ENCODE assay signal across 24 cellular contexts in the genomic region with DNA sequence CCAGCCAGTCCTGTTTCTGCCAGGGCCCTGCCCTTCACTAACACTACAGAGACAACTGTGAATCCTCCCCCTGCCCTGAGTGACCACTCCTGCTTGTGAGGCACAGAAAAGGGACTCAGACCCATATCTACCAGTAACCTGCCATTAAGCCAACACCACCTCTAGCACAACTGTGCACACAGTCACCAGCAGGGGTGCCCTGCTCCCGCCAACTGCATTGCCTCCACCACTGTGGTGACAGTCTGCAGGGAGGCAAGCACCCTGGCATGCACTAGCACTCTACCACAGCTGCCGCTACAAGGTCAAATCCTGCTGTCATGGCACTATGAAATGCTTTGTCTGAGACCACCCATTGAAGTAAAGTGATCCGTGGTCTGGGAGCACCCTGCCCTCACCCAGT.
"Had no signal": no experiment of that assay in that cellular context is flagged by ENCODE, and none has a peak within 500 bp of the region (broad histone marks: within the 10 kb centered on the region; RNA-seq: fewer than 3 reads in every experiment).

No MANE protein-coding gene starts in this region.

- H3K4me1 Mint-ChIP-seq: activated CD4-positive, alpha-beta T cell treated with anti-CD3 and anti-CD28 coated beads, Interleukin-2, amount 10 ng/mL, durations not matched to agents 7 days and 5 days; activated naive CD8-positive, alpha-beta T cell treated with anti-CD3 and anti-CD28 coated beads, Interleukin-2, amount 10 ng/mL, durations not matched to agents 7 days and 5 days; stimulated activated memory B cell treated with anti-CD40 and anti-IgM and Interleukin-4, amounts not matched to agents 10 μg/mL and 1 μg/mL and 100 μg/mL, for 72 hours had no signal

- ATAC-seq: activated CD4-positive, CD25-positive, alpha-beta regulatory T cell treated with anti-CD3 and anti-CD28 coated beads, Interleukin-2, amount 50 U/mL, for 24 hours; activated CD8-positive, alpha-beta T cell treated with anti-CD3 and anti-CD28 coated beads, Interleukin-2, amount 10 ng/mL, durations not matched to agents 7 days and 5 days; body of pancreas; left lobe of liver; natural killer cell treated with Interleukin-12 subunit alpha and Interleukin-12 subunit beta and Interleukin-15 and Interleukin-18, amount 100 ng/mL, for 72 hours; sciatic nerve had no signal

- H3K4me1 ChIP-seq: body of pancreas, testis, upper lobe of left lung had no signal

- H2AFZ ChIP-seq: hepatocyte had no signal

- H3K79me2 ChIP-seq: hepatocyte had no signal

- H3K27me3 Mint-ChIP-seq: activated CD4-positive, alpha-beta T cell treated with anti-CD3 and anti-CD28 coated beads, Interleukin-2, amount 10 ng/mL, durations not matched to agents 7 days and 5 days; activated naive CD8-positive, alpha-beta T cell treated with anti-CD3 and anti-CD28 coated beads, Interleukin-2, amount 10 ng/mL, durations not matched to agents 7 days and 5 days; activated T-cell treated with anti-CD3 and anti-CD28 coated beads, Interleukin-2, amount 50 U/mL, for 24 hours; natural killer cell treated with Interleukin-12 subunit alpha and Interleukin-12 subunit beta and Interleukin-15 and Interleukin-18, amount 100 ng/mL, for 72 hours; stimulated activated memory B cell treated with anti-CD40 and anti-IgM and Interleukin-4, amounts not matched to agents 10 μg/mL and 1 μg/mL and 100 μg/mL, for 72 hours had no signal

- H3K4me3 ChIP-seq: body of pancreas, hepatocyte, lung, testis, upper lobe of left lung had no signal

- DNase-seq: activated CD4-positive, alpha-beta T cell treated with anti-CD3 and anti-CD28 coated beads, Interleukin-2, amount 10 ng/mL, durations not matched to agents 7 days and 5 days; activated CD8-positive, alpha-beta T cell treated with anti-CD3 and anti-CD28 coated beads, Interleukin-2, amount 10 ng/mL, durations not matched to agents 7 days and 5 days; activated naive CD4-positive, alpha-beta T cell treated with Interleukin-2 at 50 U/mL for 16 hours; activated naive CD8-positive, alpha-beta T cell treated with anti-CD3 and anti-CD28 coated beads, Interleukin-2, amount 10 ng/mL, durations not matched to agents 7 days and 5 days; activated T-cell treated with anti-CD3 and anti-CD28 coated beads, Interleukin-2, amount 50 U/mL, for 24 hours; amygdala; body of pancreas; foreskin fibroblast; kidney; nucleus accumbens; stimulated activated CD4-positive, alpha-beta T cell treated with anti-CD3 and anti-CD28 coated beads, Interleukin-4, amount 100 ng/mL, for 24 hours; T1000; testis; upper lobe of left lung had no signal

- H3K4me3 Mint-ChIP-seq: activated CD4-positive, alpha-beta T cell treated with anti-CD3 and anti-CD28 coated beads, Interleukin-2, amount 10 ng/mL, durations not matched to agents 7 days and 5 days; activated CD8-positive, alpha-beta T cell treated with anti-CD3 and anti-CD28 coated beads, Interleukin-2, amount 10 ng/mL, durations not matched to agents 7 days and 5 days; activated naive CD8-positive, alpha-beta T cell treated with anti-CD3 and anti-CD28 coated beads, Interleukin-2, amount 10 ng/mL, durations not matched to agents 7 days and 5 days; activated T-cell treated with anti-CD3 and anti-CD28 coated beads, Interleukin-2, amount 50 U/mL, for 24 hours; mesothelial cell of epicardium; natural killer cell treated with Interleukin-12 subunit alpha and Interleukin-12 subunit beta and Interleukin-15 and Interleukin-18, amount 100 ng/mL, for 72 hours; stimulated activated memory B cell treated with anti-CD40 and anti-IgM and Interleukin-4, amounts not matched to agents 10 μg/mL and 1 μg/mL and 100 μg/mL, for 72 hours had no signal

- H3K27ac Mint-ChIP-seq: activated CD4-positive, alpha-beta T cell treated with anti-CD3 and anti-CD28 coated beads, Interleukin-2, amount 10 ng/mL, durations not matched to agents 7 days and 5 days; activated CD8-positive, alpha-beta T cell treated with anti-CD3 and anti-CD28 coated beads, Interleukin-2, amount 10 ng/mL, durations not matched to agents 7 days and 5 days; activated naive CD8-positive, alpha-beta T cell treated with anti-CD3 and anti-CD28 coated beads, Interleukin-2, amount 10 ng/mL, durations not matched to agents 7 days and 5 days; activated T-cell treated with anti-CD3 and anti-CD28 coated beads, Interleukin-2, amount 50 U/mL, for 24 hours; activated T-helper 2 cell treated with anti-CD3 and anti-CD28 coated beads, Interferon-gamma antibody, Interleukin-2, Interleukin-4, amounts not matched to agents 10 μg/mL and 5 μg/mL and 100 μg/mL, durations not matched to agents 14 hours and 24 hours and 36 hours; mesothelial cell of epicardium; natural killer cell treated with Interleukin-12 subunit alpha and Interleukin-12 subunit beta and Interleukin-15 and Interleukin-18, amount 100 ng/mL, for 72 hours; stimulated activated memory B cell treated with anti-CD40 and anti-IgM and Interleukin-4, amounts not matched to agents 10 μg/mL and 1 μg/mL and 100 μg/mL, for 72 hours had no signal

- H3K36me3 ChIP-seq: upper lobe of left lung had no signal

- H3K9me3 ChIP-seq: body of pancreas, testis had no signal

- H3K27me3 ChIP-seq: body of pancreas, hepatocyte, testis, upper lobe of left lung had no signal

- H3K27ac ChIP-seq: body of pancreas, epithelial cell of prostate, hepatocyte, testis, upper lobe of left lung had no signal

- FAIRE-seq: kidney had no signal

- H3K4me2 ChIP-seq: hepatocyte had no signal

- H3K36me3 Mint-ChIP-seq: activated naive CD8-positive, alpha-beta T cell treated with anti-CD3 and anti-CD28 coated beads, Interleukin-2, amount 10 ng/mL, durations not matched to agents 7 days and 5 days; mesothelial cell of epicardium; stimulated activated memory B cell treated with anti-CD40 and anti-IgM and Interleukin-4, amounts not matched to agents 10 μg/mL and 1 μg/mL and 100 μg/mL, for 72 hours had no signal
